Comparison of ENCODE assay signal across 8 cellular contexts in the genomic region with DNA sequence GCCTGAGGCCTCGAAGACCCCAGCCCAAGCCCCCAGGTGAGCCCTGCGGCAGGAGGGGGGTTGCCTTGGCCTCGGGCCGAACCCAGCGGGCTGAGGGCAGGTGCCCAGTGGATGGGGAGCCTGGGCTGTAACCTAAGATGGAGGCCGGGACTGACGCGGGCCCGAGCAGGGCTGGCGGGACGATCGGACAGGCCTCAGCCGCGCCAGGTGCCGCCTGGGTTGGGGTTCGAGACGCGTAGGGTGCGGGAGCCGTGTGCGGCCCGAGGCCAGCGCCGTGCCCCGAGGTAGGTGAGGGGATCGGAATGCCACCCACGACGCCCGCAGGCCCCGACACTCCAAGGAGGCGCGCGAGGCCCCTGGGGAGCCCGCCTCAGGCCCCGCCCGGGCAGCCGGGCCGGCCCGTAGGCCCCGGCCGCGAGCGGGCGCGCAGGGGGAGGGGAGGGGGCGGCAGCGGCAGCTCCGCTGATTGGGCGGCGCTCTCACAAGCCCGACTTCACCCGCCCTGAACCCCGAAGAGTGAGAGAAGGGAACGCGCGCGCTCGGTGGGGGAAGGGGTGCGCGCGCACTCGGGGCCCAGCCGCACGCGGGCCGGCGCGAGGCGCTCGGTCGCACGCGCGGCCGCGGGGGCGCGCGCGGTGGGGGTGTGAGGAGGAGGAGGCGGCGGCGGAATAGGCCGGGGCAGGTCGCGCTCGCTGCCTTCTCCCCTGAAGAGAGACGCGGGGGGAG. TPM values are rescaled to one million over a fixed set of nuclear protein-coding genes. Genes with fewer than 3 reads are reported as not detected.
DNase-seq lines count a peak whose midpoint lies in the region; ATAC-seq lines count a peak whose summit lies in the region.

A gene with protein sequence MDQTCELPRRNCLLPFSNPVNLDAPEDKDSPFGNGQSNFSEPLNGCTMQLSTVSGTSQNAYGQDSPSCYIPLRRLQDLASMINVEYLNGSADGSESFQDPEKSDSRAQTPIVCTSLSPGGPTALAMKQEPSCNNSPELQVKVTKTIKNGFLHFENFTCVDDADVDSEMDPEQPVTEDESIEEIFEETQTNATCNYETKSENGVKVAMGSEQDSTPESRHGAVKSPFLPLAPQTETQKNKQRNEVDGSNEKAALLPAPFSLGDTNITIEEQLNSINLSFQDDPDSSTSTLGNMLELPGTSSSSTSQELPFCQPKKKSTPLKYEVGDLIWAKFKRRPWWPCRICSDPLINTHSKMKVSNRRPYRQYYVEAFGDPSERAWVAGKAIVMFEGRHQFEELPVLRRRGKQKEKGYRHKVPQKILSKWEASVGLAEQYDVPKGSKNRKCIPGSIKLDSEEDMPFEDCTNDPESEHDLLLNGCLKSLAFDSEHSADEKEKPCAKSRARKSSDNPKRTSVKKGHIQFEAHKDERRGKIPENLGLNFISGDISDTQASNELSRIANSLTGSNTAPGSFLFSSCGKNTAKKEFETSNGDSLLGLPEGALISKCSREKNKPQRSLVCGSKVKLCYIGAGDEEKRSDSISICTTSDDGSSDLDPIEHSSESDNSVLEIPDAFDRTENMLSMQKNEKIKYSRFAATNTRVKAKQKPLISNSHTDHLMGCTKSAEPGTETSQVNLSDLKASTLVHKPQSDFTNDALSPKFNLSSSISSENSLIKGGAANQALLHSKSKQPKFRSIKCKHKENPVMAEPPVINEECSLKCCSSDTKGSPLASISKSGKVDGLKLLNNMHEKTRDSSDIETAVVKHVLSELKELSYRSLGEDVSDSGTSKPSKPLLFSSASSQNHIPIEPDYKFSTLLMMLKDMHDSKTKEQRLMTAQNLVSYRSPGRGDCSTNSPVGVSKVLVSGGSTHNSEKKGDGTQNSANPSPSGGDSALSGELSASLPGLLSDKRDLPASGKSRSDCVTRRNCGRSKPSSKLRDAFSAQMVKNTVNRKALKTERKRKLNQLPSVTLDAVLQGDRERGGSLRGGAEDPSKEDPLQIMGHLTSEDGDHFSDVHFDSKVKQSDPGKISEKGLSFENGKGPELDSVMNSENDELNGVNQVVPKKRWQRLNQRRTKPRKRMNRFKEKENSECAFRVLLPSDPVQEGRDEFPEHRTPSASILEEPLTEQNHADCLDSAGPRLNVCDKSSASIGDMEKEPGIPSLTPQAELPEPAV (N-terminal part only) (plus strand): TSS at position 655 of the 726 bp plus-strand sequence. CDS start 1,331 bp downstream, outside the sequence.

- intact Hi-C loops in T-helper 1 cell treated with Interleukin-12 subunit alpha and Interleukin-12 subunit beta and Interleukin-4 antibody, amounts not matched to agents 30 ng/mL and 1 ng/mL, for 36 hours (cut with micrococcal nuclease), result loop anchor here (1.0 to 5.0 kb wide), 5 partner anchors 111 to 364 kb away; a partner anchor contains a TSS
- intact Hi-C loops in left ventricle myocardium superior (cut with micrococcal nuclease), result no loop called here

- ATAC-seq in GM21529 (IDR thresholded peaks at IDR 0.05; ENCODE audit: unreplicated experiment), result peak; percentile 59
- ATAC-seq in left ventricle myocardium superior, result peak; percentile 83

- WGBS in urinary bladder, result under 1% methylated on average over 88 of the region's 89 CpGs

- peaks cover 2% of the 10 kb centered on the region for H3K4me1 ChIP-seq in urinary bladder (ENCODE audit: insufficient read depth)

- in situ Hi-C loops in KBM-7 (cut with MboI; ENCODE audit: low pct_unique_long_range_greater_than_20kb, low sequenced_read_pairs), result no loop called here

- peaks cover 2% of the 10 kb centered on the region for H3K36me3 ChIP-seq in urinary bladder (ENCODE audit: insufficient read depth)

- peak; percentile 84 for DNase-seq in Daoy (ENCODE audit: low read depth)
- peak; percentile 63 for DNase-seq in KBM-7
- peak; percentile 54 to 97 (median 86) for DNase-seq in amygdala (lab: John Stamatoyannopoulos, UW)
- peak; percentile 92 for DNase-seq in left ventricle myocardium superior
- DNase-seq in pulmonary artery endothelial cell (ENCODE audit: low read depth, low spot score), result peak; percentile 45

- peak within 1 kb of the TSS; percentile 94 for H3K27ac ChIP-seq in urinary bladder (ENCODE audit: low read depth)

- H3K4me3 ChIP-seq in urinary bladder (ENCODE audit: low read depth, low read length), result peak within 1 kb of the TSS; percentile 87

RNA-seq across cellular contexts. Expression of the gene that starts here (rescaled TPM):
- 25.4 and 45.7 TPM in 2 replicates for total RNA-seq in Daoy (2014; rRNA removed; shearing (Covaris generic))
- total RNA-seq in T-helper 1 cell treated with Interleukin-12 subunit alpha and Interleukin-12 subunit beta and Interleukin-4 antibody, amounts not matched to agents 30 ng/mL and 1 ng/mL, for 36 hours, result 115 and 116 TPM in 2 replicates
- total RNA-seq in left ventricle myocardium superior, result 38.5 TPM
- total RNA-seq in pulmonary artery endothelial cell, result 35.0 and 61.6 TPM in 2 replicates
- 85.7 TPM for total RNA-seq in urinary bladder
- 14.7 TPM for polyA plus RNA-seq in urinary bladder

Comparison
In these comparisons a context has a peak if more than half of its experiments do, and no peak if none do; other contexts are left out.
1. Peak in every context shown above with its lines: DNase-seq, ATAC-seq, H3K4me3 ChIP-seq and H3K27ac ChIP-seq.